In genomic region chr11:33808228-33808828, GRCh38 we compare ENCODE assay signal across 8 cellular contexts. TPM values are rescaled to one million over a fixed set of nuclear protein-coding genes. Genes with fewer than 3 reads are reported as not detected.
DNase-seq lines count a peak whose midpoint lies in the region; ATAC-seq and TF ChIP-seq lines count a peak whose summit lies in the region.

No MANE protein-coding gene starts in this region.

- H3K27ac ChIP-seq in Panc1 (ENCODE audit: low read length) = no peak overlapping the region

- no peaks in the 10 kb centered on the region for H3K9me3 Mint-ChIP-seq in neural crest cell
- H3K9me3 Mint-ChIP-seq in stimulated activated naive CD8-positive, alpha-beta T cell treated with anti-CD3 and anti-CD28 coated beads, Interleukin-15, amount 100 ng/mL, for 72 hours = no peaks in the 10 kb centered on the region

- CTCF ChIA-PET in Panc1 (lab: Charles Lee) = interaction anchor here (0.6 to 2.5 kb wide), 6 partner anchors 9 to 172 kb away, joined by 3 to 22 read pairs (median 4); no protein-coding TSS in a partner anchor

- in situ Hi-C loops in Panc1 (cut with HindIII; ENCODE audit: low pct_unique_long_range_greater_than_20kb, low sequenced_read_pairs) = no loop called here

- BruUV-seq in Panc1 (replicated peaks; lab: Mats Ljungman, UMichigan) = no TSS peak

- H3K27me3 ChIP-seq in Panc1 (ENCODE audit: control insufficient read depth, insufficient read depth, low read length) = no peaks in the 10 kb centered on the region

- H3K4me1 ChIP-seq in Panc1 (ENCODE audit: control insufficient read depth, insufficient read depth, low read length) = no peaks in the 10 kb centered on the region

- ATAC-seq in Panc1 = peak; percentile 97
- peak; percentile 88 for ATAC-seq in stimulated activated naive CD8-positive, alpha-beta T cell treated with anti-CD3 and anti-CD28 coated beads, Interleukin-15, amount 100 ng/mL, for 72 hours

- DNase-seq in AML-193 (lab: John Stamatoyannopoulos, UW) = peak; percentile 39 to 58
- peak; percentile 57 for DNase-seq in GM19238 (ENCODE audit: insufficient read length, low spot score)
- DNase-seq in Panc1 (ENCODE audit: low read depth, low spot score) = no peak
- DNase-seq in activated T-cell treated with anti-CD3 and anti-CD28 coated beads, Interleukin-2, amount 50 U/mL, for 48 hours = peak; percentile 92 to 95
- peak; percentile 87 for DNase-seq in fibroblast of pulmonary artery (ENCODE audit: low read depth)
- DNase-seq in neural crest cell (ENCODE audit: low read depth, low spot score) = peak; percentile 97
- peak; percentile 76 to 78 for DNase-seq in stimulated activated naive CD8-positive, alpha-beta T cell treated with anti-CD3 and anti-CD28 coated beads, Interleukin-15, amount 100 ng/mL, for 72 hours

- peaks cover 5% of the 10 kb centered on the region for H3K4me1 Mint-ChIP-seq in neural crest cell
- H3K4me1 Mint-ChIP-seq in stimulated activated naive CD8-positive, alpha-beta T cell treated with anti-CD3 and anti-CD28 coated beads, Interleukin-15, amount 100 ng/mL, for 72 hours = no peaks in the 10 kb centered on the region

- TF ChIP-seq CTCF in LNCAP (IDR thresholded peaks at IDR 0.05) (peak; percentile 86), Panc1 (IDR thresholded peaks at IDR 0.05) (peak; percentile 93), fibroblast of pulmonary artery (IDR thresholded peaks at IDR 0.05; ENCODE audit: low read length, missing control alignments) (peak; percentile 96), neural crest cell (conservative IDR thresholded peaks at IDR 0.05) (peak; percentile 92)

- H3K27me3 Mint-ChIP-seq in neural crest cell (ENCODE audit: low read depth) = peaks cover 41% of the 10 kb centered on the region
- H3K27me3 Mint-ChIP-seq in stimulated activated naive CD8-positive, alpha-beta T cell treated with anti-CD3 and anti-CD28 coated beads, Interleukin-15, amount 100 ng/mL, for 72 hours = peaks cover 47% of the 10 kb centered on the region

- intact Hi-C loops in Panc1 (cut with micrococcal nuclease; ENCODE audit: unreplicated experiment) = loop anchor here (1.0 kb wide), 1 partner anchor 21 kb away; no protein-coding TSS in a partner anchor

- H3K36me3 Mint-ChIP-seq in neural crest cell (ENCODE audit: low read depth) = no peaks in the 10 kb centered on the region

- H3K4me3 Mint-ChIP-seq in neural crest cell = no peak overlapping the region
- no peak overlapping the region for H3K4me3 Mint-ChIP-seq in stimulated activated naive CD8-positive, alpha-beta T cell treated with anti-CD3 and anti-CD28 coated beads, Interleukin-15, amount 100 ng/mL, for 72 hours

- H3K4me3 ChIP-seq in Panc1 (ENCODE audit: low read depth in 2 of 2, low read length in 2 of 2) = no peak overlapping the region
- H3K4me3 ChIP-seq in fibroblast of pulmonary artery (replicated peaks; ENCODE audit: low read depth, low read length) = no peak overlapping the region

- no peak overlapping the region for H3K27ac Mint-ChIP-seq in neural crest cell (ENCODE audit: unreplicated experiment)
- no peak overlapping the region for H3K27ac Mint-ChIP-seq in stimulated activated naive CD8-positive, alpha-beta T cell treated with anti-CD3 and anti-CD28 coated beads, Interleukin-15, amount 100 ng/mL, for 72 hours

- POLR2A ChIA-PET in Panc1 (lab: Charles Lee) = no interaction called here

- H3K9me3 ChIP-seq in Panc1 (ENCODE audit: control insufficient read depth, insufficient read depth, low read depth, low read length) = no peaks in the 10 kb centered on the region

- H3K36me3 ChIP-seq in Panc1 (ENCODE audit: control insufficient read depth, insufficient read depth, low read length) = no peaks in the 10 kb centered on the region

RNA-seq across cellular contexts. Expression of gene FBXO3, which starts 34.0 kb away (rescaled TPM):
- 22.3 TPM for total RNA-seq in Panc1 (2021; ENCODE audit: unreplicated experiment)
- polyA plus RNA-seq in Panc1 (2012; ENCODE audit: insufficient read length) = 15.2 TPM
- total RNA-seq in neural crest cell = 23.2 TPM in 2 replicates
